ENCODE assay signal across 23 cellular contexts in the genomic region with DNA sequence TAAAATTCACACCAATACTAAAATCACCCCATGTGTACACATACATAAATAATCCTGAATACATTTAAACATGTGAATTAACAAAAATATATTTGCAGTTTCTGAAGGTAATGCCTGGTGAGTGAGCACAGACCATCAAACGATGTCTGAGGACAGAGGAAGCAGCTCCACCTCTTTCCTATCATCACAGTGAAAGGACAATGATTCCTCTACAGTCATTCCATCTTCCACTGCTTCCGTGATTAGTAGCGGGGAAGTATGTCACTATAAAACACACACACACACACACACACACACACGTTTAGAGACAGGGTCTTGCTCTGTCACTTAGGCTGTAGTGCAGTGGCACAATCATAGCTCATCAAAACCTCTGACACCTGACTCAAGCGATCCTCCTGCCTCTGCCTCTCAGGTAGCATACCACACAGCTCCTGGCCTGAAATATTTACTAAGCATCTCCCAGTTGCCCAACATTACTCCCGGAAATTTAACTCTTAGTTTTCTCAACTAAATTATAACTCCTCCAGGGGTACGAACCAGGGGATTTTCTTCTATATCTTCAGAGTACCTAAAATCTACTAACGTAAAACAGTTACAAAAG. TPM values are rescaled to one million over a fixed set of nuclear protein-coding genes. Genes with fewer than 3 reads are reported as not detected.
DNase-seq lines count a peak whose midpoint lies in the region; ATAC-seq and TF ChIP-seq lines count a peak whose summit lies in the region.
"Had no signal": no experiment of that assay in that cellular context is flagged by ENCODE, and none has a peak within 500 bp of the region (broad histone marks: within the 10 kb centered on the region; RNA-seq: fewer than 3 reads in every experiment).

No MANE protein-coding gene starts in this region.

- no peaks in the 10 kb centered on the region for H3K36me3 ChIP-seq in cardiac muscle cell
- no peaks in the 10 kb centered on the region for H3K36me3 ChIP-seq in left ventricle myocardium inferior
- peaks cover 4% of the 10 kb centered on the region; the same call in 1 of the 2 replicates for H3K36me3 ChIP-seq in PC-9 (ENCODE audit: low read depth)
- no peaks in the 10 kb centered on the region for H3K36me3 ChIP-seq in neuronal stem cell (replicated peaks in 1 of 2; ENCODE audit: control insufficient read depth in 2 of 2, insufficient read depth in 2 of 2, low read length in 2 of 2)
- no peaks in the 10 kb centered on the region for H3K36me3 ChIP-seq in adrenal gland (replicated peaks in 1 of 2)

- H2BK15ac ChIP-seq in neuronal stem cell (ENCODE audit: low read length) = no peak overlapping the region

- no peaks in the 10 kb centered on the region for H3K9me2 ChIP-seq in PC-9 (ENCODE audit: insufficient read depth)
- H3K9me2 ChIP-seq: SK-N-SH had no signal

- no CpG with 5 or more reads among the region's 8 CpGs for WGBS in neuronal stem cell (ENCODE audit: extremely low coverage in 2 of 2, insufficient read length in 2 of 2, insufficient replicate concordance in 1 of 2), 2 donors
- 82 to 87% (median 83%) methylated on average over 8 of the region's 8 CpGs for WGBS in adrenal gland, 4 donors

- H4K8ac ChIP-seq in neuronal stem cell (ENCODE audit: low read depth, low read length) = peak overlapping the region; percentile 24

- intact Hi-C loops in left ventricle myocardium inferior (cut with micrococcal nuclease) (no loop called here), PC-9 (cut with micrococcal nuclease; ENCODE audit: unreplicated experiment) (no loop called here), adrenal gland (cut with DNase I) (loop anchor here in 1 of 2 donors (10.0 kb wide), 1 partner anchor 69 kb away; no protein-coding TSS in a partner anchor)

- H3K79me2 ChIP-seq in PC-9 (ENCODE audit: low read depth) = peaks cover 93% of the 10 kb centered on the region

- TF ChIP-seq CTCF in cardiac muscle cell (IDR thresholded peaks at IDR 0.05; ENCODE audit: low read depth, low read length) (no peak), left ventricle myocardium inferior (IDR thresholded peaks at IDR 0.05; ENCODE audit: borderline replicate concordance) (no peak), PC-9 (conservative IDR thresholded peaks at IDR 0.05) (no peak), adrenal gland (IDR thresholded peaks at IDR 0.05) (no peak)

- H3K18ac ChIP-seq in neuronal stem cell (ENCODE audit: low read length) = no peak overlapping the region

- H2AFZ ChIP-seq in PC-9 (no peak overlapping the region), neuronal stem cell (ENCODE audit: low read length) (no peak overlapping the region)

- H2BK5ac ChIP-seq in neuronal stem cell (ENCODE audit: low read length) = no peak overlapping the region

- no peaks in the 10 kb centered on the region; the same call in 1 of the 2 replicates for H4K20me1 ChIP-seq in PC-9 (ENCODE audit: insufficient read depth)

- H3K23ac ChIP-seq in neuronal stem cell (ENCODE audit: low read depth, low read length, poor library complexity) = no peak overlapping the region

- H3K27ac ChIP-seq in cardiac muscle cell (peak overlapping the region; percentile 63), left ventricle myocardium inferior (replicated peaks) (no peak overlapping the region), PC-9 (0 out of 2 replicates have a peak overlapping the region, but pooled peaks have one; percentile 34), epithelial cell of prostate (peak overlapping the region; percentile 100), neuronal stem cell (replicated peaks; ENCODE audit: low read length) (no peak overlapping the region), adrenal gland (no peak overlapping the region)
- H3K27ac ChIP-seq: BLaER1, RWPE1 had no signal

- POLR2A ChIA-PET in PC-9 (lab: Charles Lee; ENCODE audit: unreplicated experiment) = no interaction called here

- H2BK120ac ChIP-seq in neuronal stem cell (ENCODE audit: low read depth, low read length) = no peak overlapping the region

- peaks cover 18% of the 10 kb centered on the region for H3F3A ChIP-seq in PC-9 (ENCODE audit: insufficient read depth, low read depth)

- no peak overlapping the region for H3K14ac ChIP-seq in neuronal stem cell (ENCODE audit: low read length)

- H3K4me1 ChIP-seq in cardiac muscle cell (ENCODE audit: low read depth) = peaks cover 13% of the 10 kb centered on the region
- peaks cover 78% of the 10 kb centered on the region for H3K4me1 ChIP-seq in left ventricle myocardium inferior
- H3K4me1 ChIP-seq in PC-9 (replicated peaks; ENCODE audit: insufficient read depth) = peaks cover 19% of the 10 kb centered on the region
- H3K4me1 ChIP-seq in neuronal stem cell (ENCODE audit: control insufficient read depth in 2 of 2, insufficient read depth in 1 of 2, low read depth in 1 of 2, low read length in 2 of 2) = no peaks in the 10 kb centered on the region
- peaks cover 0 to 4% of the 10 kb centered on the region in 2 donors for H3K4me1 ChIP-seq in adrenal gland (replicated peaks in 1 of 2)
- H3K4me1 ChIP-seq: BLaER1 had no signal

- ATAC-seq in HG03039 (IDR thresholded peaks at IDR 0.05; ENCODE audit: unreplicated experiment) = no peak
- ATAC-seq: Panc1 had no signal

- no peak overlapping the region for H3K9ac ChIP-seq in neuronal stem cell (ENCODE audit: low read depth, low read length, poor library complexity)
- H3K9ac ChIP-seq: BLaER1, SK-N-SH had no signal

- BruUV-seq in PC-9 (replicated peaks; lab: Mats Ljungman, UMichigan) = no TSS peak

- H3K9me3 ChIP-seq in cardiac muscle cell (ENCODE audit: low read depth) = no peaks in the 10 kb centered on the region
- H3K9me3 ChIP-seq in left ventricle myocardium inferior (replicated peaks) = peaks cover 10% of the 10 kb centered on the region
- no peaks in the 10 kb centered on the region for H3K9me3 ChIP-seq in PC-9 (ENCODE audit: insufficient read depth, low read depth)
- peaks cover 0 to 6% of the 10 kb centered on the region in 2 donors for H3K9me3 ChIP-seq in neuronal stem cell (replicated peaks in 1 of 2; ENCODE audit: control insufficient read depth in 2 of 2, insufficient read depth in 1 of 2, low read depth in 1 of 2, low read length in 2 of 2)
- H3K9me3 ChIP-seq in adrenal gland (replicated peaks in 1 of 3) = no peaks in the 10 kb centered on the region
- H3K9me3 ChIP-seq: SK-N-SH had no signal

- TF ChIP-seq POLR2A in adrenal gland (IDR thresholded peaks at IDR 0.05) = no peak

- H3K4me3 ChIP-seq in cardiac muscle cell (no peak overlapping the region), left ventricle myocardium inferior (no peak overlapping the region), PC-9 (no peak overlapping the region), neuronal stem cell (ENCODE audit: low read length in 2 of 2) (no peak overlapping the region), adrenal gland (no peak overlapping the region)
- H3K4me3 ChIP-seq: BLaER1 had no signal

- H4K91ac ChIP-seq in neuronal stem cell (ENCODE audit: low read depth, low read length, poor library complexity) = no peak overlapping the region

- H3K79me1 ChIP-seq in neuronal stem cell (ENCODE audit: low read depth, low read length) = no peaks in the 10 kb centered on the region

- DNase-seq in cardiac muscle cell (ENCODE audit: low read depth in 1 of 2, low spot score in 1 of 2) (no peak), left ventricle myocardium inferior (no peak), PC-9 (peak in 1 of 2 experiments; percentile 31), epithelial cell of prostate (ENCODE audit: low read depth, low spot score) (no peak), neuronal stem cell (ENCODE audit: low spot score) (no peak), NCI-H526 (lab: John Stamatoyannopoulos, UW) (no peak), adrenal gland (no peak)
- DNase-seq: CD4-positive, CD25-positive, alpha-beta regulatory T cell; DMS53; H7; HFFc6; NCI-H1048; NCI-H1417; NCI-H1694; NCI-H2029 treated with DMSO at 0.1 percent for 48 hours; NCI-H446 treated with DMSO at 0.1 percent for 48 hours; NCI-H526 treated with DMSO at 0.1 percent for 48 hours; SIG-M5; SK-N-SH had no signal

- H3K27me3 ChIP-seq in cardiac muscle cell (no peaks in the 10 kb centered on the region), left ventricle myocardium inferior (ENCODE audit: low read depth) (no peaks in the 10 kb centered on the region), PC-9 (ENCODE audit: insufficient read depth, low read depth) (no peaks in the 10 kb centered on the region), neuronal stem cell (ENCODE audit: control insufficient read depth in 3 of 3, insufficient read depth in 3 of 3, low read depth in 1 of 3, low read length in 3 of 3) (no peaks in the 10 kb centered on the region), adrenal gland (no peaks in the 10 kb centered on the region)
- H3K27me3 ChIP-seq: BLaER1 had no signal

- H2BK12ac ChIP-seq in neuronal stem cell (ENCODE audit: low read length) = no peak overlapping the region

- no peak overlapping the region for H3K4ac ChIP-seq in neuronal stem cell (ENCODE audit: low read length)

- H2AK5ac ChIP-seq in neuronal stem cell (ENCODE audit: low read depth, low read length) = no peak overlapping the region

- CTCF ChIA-PET in PC-9 (lab: Charles Lee) = no interaction called here

- H3K4me2 ChIP-seq in PC-9 (no peak overlapping the region), neuronal stem cell (ENCODE audit: insufficient read depth, low read length, poor library complexity, severe bottlenecking) (no peak overlapping the region)
- H3K4me2 ChIP-seq: BLaER1, SK-N-SH had no signal

RNA-seq across cellular contexts. Expression of a gene that starts 12.8 kb away (rescaled TPM):
- total RNA-seq in cardiac muscle cell = 20.6 and 26.9 TPM in 2 replicates
- 20.0 and 23.9 TPM in 2 replicates for polyA plus RNA-seq in cardiac muscle cell
- total RNA-seq in left ventricle myocardium inferior = 52.9 TPM
- 27.3 and 29.3 TPM in 2 replicates for total RNA-seq in PC-9 (2021)
- polyA plus RNA-seq in neuronal stem cell (2013, experiment 1 of 2) = 7.0 TPM
- 7.2 TPM for polyA plus RNA-seq in neuronal stem cell (2013, experiment 2 of 2)
- total RNA-seq in adrenal gland = 10 to 100 TPM in 4 of 8 donors, 1 to 10 TPM in 4; 4.6 to 29.5 (median 10.8) TPM
- 10 to 100 TPM in 1 of 3 donors, 1 to 10 TPM in 2; 3.4 to 15.2 (median 4.7) TPM for polyA plus RNA-seq in adrenal gland

RNA-seq across cellular contexts. Expression of a gene that starts 12.9 kb away (rescaled TPM):
- total RNA-seq in cardiac muscle cell = 28.1 and 36.5 TPM in 2 replicates
- polyA plus RNA-seq in cardiac muscle cell = 48.1 and 53.0 TPM in 2 replicates
- 24.2 TPM for total RNA-seq in left ventricle myocardium inferior
- 32.0 and 48.8 TPM in 2 replicates for total RNA-seq in PC-9 (2021)
- 42.4 TPM for polyA plus RNA-seq in neuronal stem cell (2013, experiment 1 of 2)
- polyA plus RNA-seq in neuronal stem cell (2013, experiment 2 of 2) = 43.5 TPM
- 10 to 100 TPM in 7 of 8 donors, 1 to 10 TPM in 1; 8.5 to 23.8 (median 20.9) TPM for total RNA-seq in adrenal gland
- polyA plus RNA-seq in adrenal gland = 10 to 100 TPM; 10.5 to 19.4 (median 11.2) TPM

Comparison
In these comparisons a context has a peak if more than half of its experiments do, and no peak if none do; other contexts are left out.
1. H3K27ac ChIP-seq: peak in cardiac muscle cell (single experiment), PC-9 (single experiment) and epithelial cell of prostate (single experiment); none in left ventricle myocardium inferior (single experiment), neuronal stem cell (single experiment) and adrenal gland (0 of 5).